In genomic region chr4:168335621-168336020, GRCh38 we compare ENCODE assay signal across 26 cellular contexts. TPM values are rescaled to one million over a fixed set of nuclear protein-coding genes. Genes with fewer than 3 reads are reported as not detected.
DNase-seq lines count a peak whose midpoint lies in the region; ATAC-seq and TF ChIP-seq lines count a peak whose summit lies in the region.
"Had no signal": no experiment of that assay in that cellular context is flagged by ENCODE, and none has a peak within 500 bp of the region (broad histone marks: within the 10 kb centered on the region; RNA-seq: fewer than 3 reads in every experiment).

No MANE protein-coding gene starts in this region.

- H3K27ac ChIP-seq in cardiac muscle cell = peak overlapping the region; percentile 92
- H3K27ac ChIP-seq in gastrocnemius medialis = peak overlapping the region; percentile 14 to 65 (median 46)
- H3K27ac ChIP-seq: coronary artery, testis, uterus had no signal

- ATAC-seq in gastrocnemius medialis (peak; percentile 99 to 100), HG02981 (IDR thresholded peaks at IDR 0.05; ENCODE audit: unreplicated experiment) (no peak)
- ATAC-seq: activated CD4-positive, CD25-positive, alpha-beta regulatory T cell treated with anti-CD3 and anti-CD28 coated beads, Interleukin-2, amount 50 U/mL, for 24 hours; effector memory CD8-positive, alpha-beta T cell; left lobe of liver; natural killer cell; T-cell had no signal

- H3K4me1 ChIP-seq in cardiac muscle cell (ENCODE audit: low read depth) (peaks cover 37% of the 10 kb centered on the region), gastrocnemius medialis (peaks cover 10 to 11% of the 10 kb centered on the region in 2 donors)
- H3K4me1 ChIP-seq: HAP-1, testis, uterus had no signal

- no peaks in the 10 kb centered on the region for H3K27me3 ChIP-seq in cardiac muscle cell
- no peaks in the 10 kb centered on the region for H3K27me3 ChIP-seq in gastrocnemius medialis
- H3K27me3 ChIP-seq: testis, uterus had no signal

- H3K9me3 ChIP-seq in cardiac muscle cell (ENCODE audit: low read depth) = no peaks in the 10 kb centered on the region
- no peaks in the 10 kb centered on the region for H3K9me3 ChIP-seq in gastrocnemius medialis
- H3K9me3 ChIP-seq: HAP-1, testis, uterus had no signal

- in situ Hi-C loops in gastrocnemius medialis (cut with MboI; ENCODE audit: low sequenced_read_pairs in 4 of 4) = no loop called here

- intact Hi-C loops in gastrocnemius medialis (cut with DNase I; ENCODE audit: low total_unique reads) = loop anchor here (5.0 kb wide), 1 partner anchor 72 kb away; no protein-coding TSS in a partner anchor

- H3K36me3 ChIP-seq in cardiac muscle cell (no peaks in the 10 kb centered on the region), gastrocnemius medialis (no peaks in the 10 kb centered on the region)
- H3K36me3 ChIP-seq: HAP-1, uterus had no signal

- no peak for TF ChIP-seq POLR2A in gastrocnemius medialis (IDR thresholded peaks at IDR 0.05)

- DNase-seq in NCI-H510A treated with DMSO at 0.1 percent for 48 hours (lab: John Stamatoyannopoulos, UW) = peak; percentile 4
- DNase-seq in NCI-H510A (lab: John Stamatoyannopoulos, UW) = no peak
- DNase-seq in amniotic epithelial cell (ENCODE audit: low read depth) = peak; percentile 42
- peak in 1 of 2 donors; percentile 84 for DNase-seq in cardiac muscle cell (ENCODE audit: low read depth in 1 of 2, low spot score in 1 of 2)
- DNase-seq in gastrocnemius medialis = peak in 1 of 2 donors; percentile 52
- DNase-seq in glomerular visceral epithelial cell (ENCODE audit: extremely low spot score) = no peak
- DNase-seq in NCI-H1930 (lab: John Stamatoyannopoulos, UW) = no peak
- DNase-seq: activated CD4-positive, alpha-beta memory T cell treated with anti-CD3 and anti-CD28 coated beads, Interleukin-2, amount 10 ng/mL, durations not matched to agents 7 days and 5 days; activated naive CD8-positive, alpha-beta T cell treated with anti-CD3 and anti-CD28 coated beads for 36 hours; DMS79 treated with DMSO at 0.1 percent for 48 hours; effector memory CD8-positive, alpha-beta T cell; Karpas-422; natural killer cell; NCI-H1694; NCI-H345; SIG-M5; stimulated activated CD4-positive, alpha-beta T cell treated with anti-CD3 and anti-CD28 coated beads, Interleukin-4, amount 100 ng/mL, for 24 hours; stimulated activated naive CD4-positive, alpha-beta T cell; T-cell; testis; uterus had no signal

- H3K4me3 ChIP-seq in cardiac muscle cell (no peak overlapping the region), gastrocnemius medialis (no peak overlapping the region)
- H3K4me3 ChIP-seq: coronary artery, HAP-1, testis, uterus had no signal

- TF ChIP-seq CTCF in cardiac muscle cell (IDR thresholded peaks at IDR 0.05; ENCODE audit: low read depth, low read length) = no peak
- no peak for TF ChIP-seq CTCF in gastrocnemius medialis (IDR thresholded peaks at IDR 0.05 in 4 of 5, conservative IDR thresholded peaks at IDR 0.05 in 1 of 5)

RNA-seq across cellular contexts. Expression of gene DDX60, which starts 17.1 kb away (rescaled TPM):
- total RNA-seq in cardiac muscle cell (4.8 and 5.8 TPM in 2 replicates), gastrocnemius medialis (10 to 100 TPM in 1 of 4 donors, 1 to 10 TPM in 3; 1.6 to 12.1 (median 3.6) TPM)
- polyA plus RNA-seq in cardiac muscle cell = 0.36 and 1.8 TPM in 2 replicates

Comparison
In these comparisons a context has a peak if more than half of its experiments do, and no peak if none do; other contexts are left out.
1. DNase-seq: peak in NCI-H510A treated with DMSO at 0.1 percent for 48 hours (single experiment) and amniotic epithelial cell (single experiment); none in NCI-H510A (single experiment), glomerular visceral epithelial cell (single experiment) and NCI-H1930 (0 of 2).